Comparison of ENCODE assay signal across 13 cellular contexts in genomic region chr12:120453060-120453761, GRCh38.
"Had no signal": no experiment of that assay in that cellular context is flagged by ENCODE, and none has a peak within 500 bp of the region (broad histone marks: within the 10 kb centered on the region; RNA-seq: fewer than 3 reads in every experiment).

No MANE protein-coding gene starts in this region.

- H3K27ac ChIP-seq: epithelial cell of prostate had no signal

- H3K27me3 ChIP-seq: stomach had no signal

- H3K27ac Mint-ChIP-seq: activated naive CD8-positive, alpha-beta T cell; mesothelial cell of epicardium; natural killer cell treated with Interleukin-12 subunit alpha and Interleukin-12 subunit beta and Interleukin-15 and Interleukin-18, amount 100 ng/mL, for 72 hours; T-helper 2 cell treated with Interferon-gamma antibody and Interleukin-4, amounts not matched to agents 5 μg/mL and 100 μg/mL, for 36 hours; WTC11 had no signal

- H3K4me3 ChIP-seq: stomach had no signal

- H3K36me3 Mint-ChIP-seq: activated naive CD8-positive, alpha-beta T cell had no signal

- H3K9me3 ChIP-seq: stomach had no signal

- H3K9me3 Mint-ChIP-seq: mesothelial cell of epicardium; natural killer cell treated with Interleukin-12 subunit alpha and Interleukin-12 subunit beta and Interleukin-15 and Interleukin-18, amount 100 ng/mL, for 72 hours; T-helper 2 cell treated with Interferon-gamma antibody and Interleukin-4, amounts not matched to agents 5 μg/mL and 100 μg/mL, for 36 hours; WTC11 had no signal

- H3K4me1 Mint-ChIP-seq: mesothelial cell of epicardium, WTC11 had no signal

- H3K4me3 Mint-ChIP-seq: activated naive CD8-positive, alpha-beta T cell; mesothelial cell of epicardium; natural killer cell treated with Interleukin-12 subunit alpha and Interleukin-12 subunit beta and Interleukin-15 and Interleukin-18, amount 100 ng/mL, for 72 hours; T-helper 2 cell treated with Interferon-gamma antibody and Interleukin-4, amounts not matched to agents 5 μg/mL and 100 μg/mL, for 36 hours; WTC11 had no signal

- FAIRE-seq: islet of Langerhans, TTC549 had no signal

- H3K27me3 Mint-ChIP-seq: activated naive CD8-positive, alpha-beta T cell; natural killer cell treated with Interleukin-12 subunit alpha and Interleukin-12 subunit beta and Interleukin-15 and Interleukin-18, amount 100 ng/mL, for 72 hours had no signal

- DNase-seq: amygdala; hippocampal formation; left cardiac atrium; stimulated activated CD4-positive, alpha-beta T cell treated with anti-CD3 and anti-CD28 coated beads, Interleukin-2, amount 100 ng/mL, for 48 hours; stomach had no signal
